ENCODE assay signal across 21 cellular contexts in the genomic region with DNA sequence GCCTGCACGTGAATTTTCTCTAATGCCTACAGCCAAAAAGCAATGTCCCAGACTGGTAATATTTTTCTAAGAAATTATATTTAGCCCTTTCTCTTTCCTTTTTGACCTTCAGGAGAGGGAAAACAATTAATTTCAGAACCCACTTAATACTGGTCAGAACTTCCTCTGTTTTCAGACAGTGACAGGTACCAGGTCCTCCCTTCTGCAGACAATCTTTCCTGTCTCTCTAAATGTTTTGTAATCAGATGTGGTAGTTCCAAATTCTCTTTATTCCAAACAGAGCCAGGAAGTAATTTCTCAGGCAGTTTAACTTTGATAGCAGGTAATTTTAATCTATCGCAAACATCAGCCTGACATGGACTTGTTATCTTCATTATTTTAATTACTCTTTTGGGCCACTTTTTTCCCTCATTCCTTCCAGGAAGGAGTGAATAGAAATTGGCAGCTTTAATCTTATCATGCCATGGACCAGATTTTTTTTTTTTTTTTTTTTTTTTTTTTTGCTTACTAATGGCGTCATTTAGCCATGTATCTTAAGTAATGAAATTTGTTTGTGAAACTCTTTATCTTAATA.
"Had no signal": no experiment of that assay in that cellular context is flagged by ENCODE, and none has a peak within 500 bp of the region (broad histone marks: within the 10 kb centered on the region; RNA-seq: fewer than 3 reads in every experiment).

No MANE protein-coding gene starts in this region.

- H3K4me1 ChIP-seq: SJSA1 had no signal

- H3K4me3 ChIP-seq: SJSA1, SK-N-MC had no signal

- H3K27ac ChIP-seq: HL-60, SJSA1, SK-N-MC had no signal

- H3K27me3 ChIP-seq: SJSA1 had no signal

- DNase-seq: KBM-7, MV-4-11, NCI-H1048, NCI-H1105, NCI-H1417, NCI-H1436 treated with DMSO at 0.1 percent for 48 hours, NCI-H1694, NCI-H187 treated with DMSO at 0.1 percent for 48 hours, NCI-H2029 treated with DMSO at 0.1 percent for 48 hours, NCI-H2171 treated with DMSO at 0.1 percent for 48 hours, NCI-H345, NCI-H446 treated with DMSO at 0.1 percent for 48 hours, NCI-H510A treated with DMSO at 0.1 percent for 48 hours, NCI-H526, NCI-H82, Right ventricle myocardium superior, RPMI8226, SIG-M5 had no signal

- H3K9me3 ChIP-seq: SJSA1 had no signal

- H3K36me3 ChIP-seq: SJSA1 had no signal
